Comparison of ENCODE assay signal across 10 cellular contexts in genomic region chr7:131745645-131746248, GRCh38.
DNase-seq lines count a peak whose midpoint lies in the region; FAIRE-seq and TF ChIP-seq lines count a peak whose summit lies in the region.
"Had no signal": no experiment of that assay in that cellular context is flagged by ENCODE, and none has a peak within 500 bp of the region (broad histone marks: within the 10 kb centered on the region; RNA-seq: fewer than 3 reads in every experiment).

No MANE protein-coding gene starts in this region.

- no peak overlapping the region for H2AFZ ChIP-seq in keratinocyte (ENCODE audit: control insufficient read depth, low read length)

- no peaks in the 10 kb centered on the region for H3K9me1 ChIP-seq in keratinocyte (ENCODE audit: control insufficient read depth, extremely low read depth, insufficient read depth, low read length)

- FAIRE-seq in keratinocyte (lab: Jason Lieb, UNC): peak; percentile 32

- no peak overlapping the region for H3K9ac ChIP-seq in keratinocyte (ENCODE audit: control insufficient read depth, extremely low read depth, insufficient read depth, low read length)

- CTCF ChIA-PET in Calu3 (lab: Charles Lee): interaction anchor here (0.6 to 0.9 kb wide), 2 partner anchors 31 to 57 kb away, joined by 3 read pairs; no protein-coding TSS in a partner anchor

- TF ChIP-seq CTCF in Calu3 (IDR thresholded peaks at IDR 0.05; ENCODE audit: unreplicated experiment): no peak
- no peak for TF ChIP-seq CTCF in keratinocyte (optimal IDR thresholded peaks at IDR 0.05 in 1 of 3, IDR thresholded peaks at IDR 0.05 in 1 of 3, conservative IDR thresholded peaks at IDR 0.05 in 1 of 3; ENCODE audit: extremely low read depth in 1 of 3, insufficient read depth in 2 of 3, low read length in 3 of 3)

- no peaks in the 10 kb centered on the region for H3K27me3 ChIP-seq in keratinocyte (ENCODE audit: control insufficient read depth, extremely low read depth, insufficient read depth, low read length)

- dilution Hi-C loops in keratinocyte (cut with MboI; ENCODE audit: extremely low pct_ligation_motif_present, low sequenced_read_pairs): no loop called here

- no peaks in the 10 kb centered on the region for H3K36me3 ChIP-seq in keratinocyte (ENCODE audit: control insufficient read depth in 2 of 2, extremely low read depth in 1 of 2, insufficient read depth in 2 of 2, low read length in 2 of 2)
- H3K36me3 ChIP-seq: thoracic aorta had no signal

- H3K4me3 ChIP-seq in Jurkat, Clone E6-1 (ENCODE audit: low read length): no peak overlapping the region
- no peak overlapping the region for H3K4me3 ChIP-seq in keratinocyte (ENCODE audit: control insufficient read depth in 2 of 3, extremely low read depth in 1 of 3, insufficient read depth in 2 of 3, low read depth in 1 of 3, low read length in 3 of 3)
- H3K4me3 ChIP-seq: thoracic aorta had no signal

- DNase-seq in Calu3 (peak; percentile 41), amniotic stem cell (lab: John Stamatoyannopoulos, UW) (peak; percentile 12), keratinocyte (ENCODE audit: low read depth, low spot score) (no peak), NCI-H748 (lab: John Stamatoyannopoulos, UW; ENCODE audit: unreplicated experiment) (no peak), cortex of kidney (lab: John Stamatoyannopoulos, UW) (no peak), DMS114 treated with DMSO at 0.1 percent for 48 hours (lab: John Stamatoyannopoulos, UW; ENCODE audit: unreplicated experiment) (no peak), globus pallidus (ENCODE audit: low spot score) (no peak)
- peak; percentile 29 for DNase-seq in Jurkat, Clone E6-1 (ENCODE audit: low read depth, low spot score)
- DNase-seq: NCI-H2107 had no signal

- no peak overlapping the region for H3K27ac ChIP-seq in keratinocyte (ENCODE audit: control insufficient read depth, insufficient read depth, low read length)
- H3K27ac ChIP-seq: thoracic aorta had no signal

- H3K9me3 Mint-ChIP-seq in Calu3 (ENCODE audit: low read depth, unreplicated experiment): no peaks in the 10 kb centered on the region

- H3K27me3 Mint-ChIP-seq in Calu3 (ENCODE audit: unreplicated experiment): peaks cover 69% of the 10 kb centered on the region

- H3K4me3 Mint-ChIP-seq in Calu3 (ENCODE audit: low read depth, unreplicated experiment): no peak overlapping the region

- H3K36me3 Mint-ChIP-seq in Calu3 (ENCODE audit: insufficient read depth, unreplicated experiment): no peaks in the 10 kb centered on the region

- no peaks in the 10 kb centered on the region for H3K9me3 ChIP-seq in keratinocyte (ENCODE audit: control insufficient read depth, low read depth, low read length)
- H3K9me3 ChIP-seq: thoracic aorta had no signal

- BruUV-seq in Calu3 (replicated peaks; lab: Mats Ljungman, UMichigan): no TSS peak

- H3K27ac Mint-ChIP-seq in Calu3 (ENCODE audit: unreplicated experiment): no peak overlapping the region

- H3K79me2 ChIP-seq in keratinocyte (ENCODE audit: control insufficient read depth, insufficient read depth, low read length): no peaks in the 10 kb centered on the region

- intact Hi-C loops in Calu3 (cut with micrococcal nuclease; ENCODE audit: unreplicated experiment): no loop called here

- H4K20me1 ChIP-seq in keratinocyte (ENCODE audit: control insufficient read depth, extremely low read depth, insufficient read depth, low read length): no peaks in the 10 kb centered on the region

- no peaks in the 10 kb centered on the region for H3K4me1 ChIP-seq in keratinocyte (ENCODE audit: control insufficient read depth, extremely low read depth, insufficient read depth, low read length)

- no peak overlapping the region for H3K4me2 ChIP-seq in keratinocyte (ENCODE audit: control insufficient read depth, extremely low read depth, insufficient read depth, low read depth, low read length)

- H3K4me1 Mint-ChIP-seq in Calu3 (ENCODE audit: low read depth, unreplicated experiment): no peaks in the 10 kb centered on the region

Comparison
In these comparisons a context has a peak if more than half of its experiments do, and no peak if none do; other contexts are left out.
1. DNase-seq: peak in Calu3 (single experiment), Jurkat, Clone E6-1 (single experiment) and amniotic stem cell (single experiment); none in keratinocyte (single experiment), NCI-H748 (single experiment), cortex of kidney (single experiment), DMS114 treated with DMSO at 0.1 percent for 48 hours (single experiment) and globus pallidus (single experiment).